ENCODE assay signal across 18 cellular contexts in genomic region chr3:56469141-56469540, GRCh38. TPM values are rescaled to one million over a fixed set of nuclear protein-coding genes. Genes with fewer than 3 reads are reported as not detected.
DNase-seq lines count a peak whose midpoint lies in the region; ATAC-seq and TF ChIP-seq lines count a peak whose summit lies in the region.
"Had no signal": no experiment of that assay in that cellular context is flagged by ENCODE, and none has a peak within 500 bp of the region (broad histone marks: within the 10 kb centered on the region; RNA-seq: fewer than 3 reads in every experiment).

No MANE protein-coding gene starts in this region.

- no peak for DNase-seq in activated naive CD4-positive, alpha-beta T cell treated with anti-CD3 and anti-CD28 coated beads, Interleukin-2, amount 10 ng/mL, durations not matched to agents 7 days and 5 days
- DNase-seq in WTC11 (ENCODE audit: low spot score) (no peak), iris pigment epithelial cell (ENCODE audit: low read depth) (peak; percentile 7), progenitor cell of endocrine pancreas (ENCODE audit: low spot score, unreplicated experiment) (no peak), hypothalamus (lab: John Stamatoyannopoulos, UW) (no peak), activated gamma-delta T cell (lab: John Stamatoyannopoulos, UW) (no peak)
- no peak for DNase-seq in stimulated activated CD4-positive, alpha-beta T cell treated with anti-CD3 and anti-CD28 coated beads, Interleukin-4, amount 100 ng/mL, for 24 hours
- DNase-seq: activated CD4-positive, alpha-beta T cell treated with anti-CD3 and anti-CD28 coated beads for 1 hour; activated effector memory CD4-positive, alpha-beta T cell treated with Interleukin-2 at 50 U/mL for 16 hours; cortex of kidney; DMS79; GOT3; KG1; naive B cell; T1000 had no signal

- H3K27me3 Mint-ChIP-seq in activated naive CD4-positive, alpha-beta T cell treated with anti-CD3 and anti-CD28 coated beads, Interleukin-2, amount 50 U/mL, for 24 hours = peaks cover 58% of the 10 kb centered on the region
- peaks cover 75% of the 10 kb centered on the region for H3K27me3 Mint-ChIP-seq in activated naive CD4-positive, alpha-beta T cell treated with anti-CD3 and anti-CD28 coated beads, Interleukin-2, amount 10 ng/mL, durations not matched to agents 7 days and 5 days
- H3K27me3 Mint-ChIP-seq in WTC11 (ENCODE audit: low read depth) = no peaks in the 10 kb centered on the region
- peaks cover 3% of the 10 kb centered on the region for H3K27me3 Mint-ChIP-seq in progenitor cell of endocrine pancreas

- no peak for TF ChIP-seq CTCF in WTC11 (IDR thresholded peaks at IDR 0.05)
- TF ChIP-seq CTCF in progenitor cell of endocrine pancreas (IDR thresholded peaks at IDR 0.05; ENCODE audit: unreplicated experiment) = no peak

- POLR2A ChIA-PET in WTC11 (lab: Charles Lee) = no interaction called here

- no peak overlapping the region for H3K27ac Mint-ChIP-seq in activated naive CD4-positive, alpha-beta T cell treated with anti-CD3 and anti-CD28 coated beads, Interleukin-2, amount 50 U/mL, for 24 hours
- no peak overlapping the region for H3K27ac Mint-ChIP-seq in activated naive CD4-positive, alpha-beta T cell treated with anti-CD3 and anti-CD28 coated beads, Interleukin-2, amount 10 ng/mL, durations not matched to agents 7 days and 5 days
- no peak overlapping the region for H3K27ac Mint-ChIP-seq in WTC11
- H3K27ac Mint-ChIP-seq in progenitor cell of endocrine pancreas = no peak overlapping the region
- H3K27ac Mint-ChIP-seq: CD14-positive monocyte; stimulated activated effector memory CD8-positive, alpha-beta T cell treated with anti-CD3 and anti-CD28 coated beads, Interleukin-12 subunit alpha, Interleukin-12 subunit beta, amount 100 ng/mL, for 72 hours had no signal

- peak overlapping the region; percentile 19 for H3K4me3 Mint-ChIP-seq in activated naive CD4-positive, alpha-beta T cell treated with anti-CD3 and anti-CD28 coated beads, Interleukin-2, amount 50 U/mL, for 24 hours
- H3K4me3 Mint-ChIP-seq in activated naive CD4-positive, alpha-beta T cell treated with anti-CD3 and anti-CD28 coated beads, Interleukin-2, amount 10 ng/mL, durations not matched to agents 7 days and 5 days = no peak overlapping the region
- H3K4me3 Mint-ChIP-seq in WTC11 (0 out of 2 replicates have a peak overlapping the region, but pooled peaks have one; percentile 24), progenitor cell of endocrine pancreas (ENCODE audit: low read depth) (peak overlapping the region; percentile 58)
- H3K4me3 Mint-ChIP-seq: stimulated activated effector memory CD8-positive, alpha-beta T cell treated with anti-CD3 and anti-CD28 coated beads, Interleukin-12 subunit alpha, Interleukin-12 subunit beta, amount 100 ng/mL, for 72 hours had no signal

- no peak for ATAC-seq in WTC11
- ATAC-seq: stimulated activated effector memory CD8-positive, alpha-beta T cell treated with anti-CD3 and anti-CD28 coated beads, Interleukin-12 subunit alpha, Interleukin-12 subunit beta, amount 100 ng/mL, for 72 hours had no signal

- H3K9me3 Mint-ChIP-seq in activated naive CD4-positive, alpha-beta T cell treated with anti-CD3 and anti-CD28 coated beads, Interleukin-2, amount 50 U/mL, for 24 hours = no peaks in the 10 kb centered on the region
- H3K9me3 Mint-ChIP-seq in activated naive CD4-positive, alpha-beta T cell treated with anti-CD3 and anti-CD28 coated beads, Interleukin-2, amount 10 ng/mL, durations not matched to agents 7 days and 5 days = no peaks in the 10 kb centered on the region
- H3K9me3 Mint-ChIP-seq in WTC11 = no peaks in the 10 kb centered on the region
- no peaks in the 10 kb centered on the region for H3K9me3 Mint-ChIP-seq in progenitor cell of endocrine pancreas (ENCODE audit: low read depth)
- H3K9me3 Mint-ChIP-seq: stimulated activated effector memory CD8-positive, alpha-beta T cell treated with anti-CD3 and anti-CD28 coated beads, Interleukin-12 subunit alpha, Interleukin-12 subunit beta, amount 100 ng/mL, for 72 hours had no signal

- CTCF ChIA-PET in activated naive CD4-positive, alpha-beta T cell treated with anti-CD3 and anti-CD28 coated beads, Interleukin-2, amount 10 ng/mL, durations not matched to agents 7 days and 5 days (lab: Charles Lee) = no interaction called here
- CTCF ChIA-PET in WTC11 (lab: Charles Lee) = interaction anchor here (0.8 to 3.8 kb wide), 8 partner anchors 9 to 129 kb away, joined by 3 to 23 read pairs (median 4); no protein-coding TSS in a partner anchor

- H3K4me1 Mint-ChIP-seq in activated naive CD4-positive, alpha-beta T cell treated with anti-CD3 and anti-CD28 coated beads, Interleukin-2, amount 50 U/mL, for 24 hours = peaks cover 7% of the 10 kb centered on the region
- H3K4me1 Mint-ChIP-seq in activated naive CD4-positive, alpha-beta T cell treated with anti-CD3 and anti-CD28 coated beads, Interleukin-2, amount 10 ng/mL, durations not matched to agents 7 days and 5 days = peaks cover 5% of the 10 kb centered on the region
- H3K4me1 Mint-ChIP-seq in WTC11 (peaks cover 13% of the 10 kb centered on the region), progenitor cell of endocrine pancreas (ENCODE audit: low read depth) (peaks cover 7% of the 10 kb centered on the region)
- H3K4me1 Mint-ChIP-seq: naive B cell; stimulated activated effector memory CD8-positive, alpha-beta T cell treated with anti-CD3 and anti-CD28 coated beads, Interleukin-12 subunit alpha, Interleukin-12 subunit beta, amount 100 ng/mL, for 72 hours had no signal

- no peaks in the 10 kb centered on the region for H3K36me3 Mint-ChIP-seq in activated naive CD4-positive, alpha-beta T cell treated with anti-CD3 and anti-CD28 coated beads, Interleukin-2, amount 50 U/mL, for 24 hours
- H3K36me3 Mint-ChIP-seq in activated naive CD4-positive, alpha-beta T cell treated with anti-CD3 and anti-CD28 coated beads, Interleukin-2, amount 10 ng/mL, durations not matched to agents 7 days and 5 days = no peaks in the 10 kb centered on the region
- H3K36me3 Mint-ChIP-seq in WTC11 (no peaks in the 10 kb centered on the region), progenitor cell of endocrine pancreas (ENCODE audit: insufficient read depth) (no peaks in the 10 kb centered on the region)
- H3K36me3 Mint-ChIP-seq: naive B cell; stimulated activated effector memory CD8-positive, alpha-beta T cell treated with anti-CD3 and anti-CD28 coated beads, Interleukin-12 subunit alpha, Interleukin-12 subunit beta, amount 100 ng/mL, for 72 hours had no signal

TF ChIP-seq in WTC11, 78 proteins besides CTCF, POLR2A, EP300 and RAD21:
- TF ChIP-seq RORB (CRISPR knock-in tag; IDR thresholded peaks at IDR 0.05) (no peak), ATF3 (CRISPR knock-in tag; conservative IDR thresholded peaks at IDR 0.05) (no peak), FOXP4 (CRISPR knock-in tag; IDR thresholded peaks at IDR 0.05) (no peak), USF2 (CRISPR knock-in tag; IDR thresholded peaks at IDR 0.05) (no peak), FOXK1 (CRISPR knock-in tag; IDR thresholded peaks at IDR 0.05) (no peak), NFATC4 (CRISPR knock-in tag; IDR thresholded peaks at IDR 0.05) (no peak), ETV6 (CRISPR knock-in tag; IDR thresholded peaks at IDR 0.05) (no peak)
- TF ChIP-seq, protein P1, sequence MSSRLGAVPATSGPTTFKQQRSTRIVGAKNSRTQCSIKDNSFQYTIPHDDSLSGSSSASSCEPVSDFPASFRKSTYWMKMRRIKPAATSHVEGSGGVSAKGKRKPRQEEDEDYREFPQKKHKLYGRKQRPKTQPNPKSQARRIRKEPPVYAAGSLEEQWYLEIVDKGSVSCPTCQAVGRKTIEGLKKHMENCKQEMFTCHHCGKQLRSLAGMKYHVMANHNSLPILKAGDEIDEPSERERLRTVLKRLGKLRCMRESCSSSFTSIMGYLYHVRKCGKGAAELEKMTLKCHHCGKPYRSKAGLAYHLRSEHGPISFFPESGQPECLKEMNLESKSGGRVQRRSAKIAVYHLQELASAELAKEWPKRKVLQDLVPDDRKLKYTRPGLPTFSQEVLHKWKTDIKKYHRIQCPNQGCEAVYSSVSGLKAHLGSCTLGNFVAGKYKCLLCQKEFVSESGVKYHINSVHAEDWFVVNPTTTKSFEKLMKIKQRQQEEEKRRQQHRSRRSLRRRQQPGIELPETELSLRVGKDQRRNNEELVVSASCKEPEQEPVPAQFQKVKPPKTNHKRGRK (CRISPR knock-in tag; IDR thresholded peaks at IDR 0.05; ENCODE audit: borderline replicate concordance) = no peak

RNA-seq across cellular contexts. Expression of gene ERC2, which starts 0.9 kb away (rescaled TPM):
- 18.6 to 23.5 TPM (median 18.8 TPM) in 3 replicates for total RNA-seq in WTC11 (2021)
- 32.5 and 34.8 TPM in 2 replicates for total RNA-seq in progenitor cell of endocrine pancreas
